22 cellular contexts compared by ENCODE assay signal in genomic region chr17:70184207-70184606, GRCh38. TPM values are rescaled to one million over a fixed set of nuclear protein-coding genes. Genes with fewer than 3 reads are reported as not detected.
DNase-seq lines count a peak whose midpoint lies in the region; ATAC-seq, FAIRE-seq and TF ChIP-seq lines count a peak whose summit lies in the region.
"Had no signal": no experiment of that assay in that cellular context is flagged by ENCODE, and none has a peak within 500 bp of the region (broad histone marks: within the 10 kb centered on the region; RNA-seq: fewer than 3 reads in every experiment).

No MANE protein-coding gene starts in this region.

- H3K36me3 ChIP-seq in left ventricle myocardium inferior (no peaks in the 10 kb centered on the region), K562 (ENCODE audit: control insufficient read depth, insufficient read depth, low read length) (no peaks in the 10 kb centered on the region), parathyroid adenoma (ENCODE audit: control insufficient read depth, insufficient read depth, low read length) (no peaks in the 10 kb centered on the region), sigmoid colon (no peaks in the 10 kb centered on the region)
- H3K36me3 ChIP-seq: BE2C, HAP-1 had no signal

- no peaks in the 10 kb centered on the region for H3K9me1 ChIP-seq in K562 (ENCODE audit: control insufficient read depth, insufficient read depth, low read length)

- H4K20me1 ChIP-seq in K562 (replicated peaks; ENCODE audit: control insufficient read depth, insufficient read depth, low read length): no peaks in the 10 kb centered on the region

- H3K27me3 ChIP-seq in left ventricle myocardium inferior (ENCODE audit: low read depth) (no peaks in the 10 kb centered on the region), K562 (ENCODE audit: control insufficient read depth in 2 of 2, insufficient read depth in 2 of 2, low read length in 2 of 2) (no peaks in the 10 kb centered on the region), parathyroid adenoma (ENCODE audit: control insufficient read depth, insufficient read depth, low read length) (no peaks in the 10 kb centered on the region), sigmoid colon (no peaks in the 10 kb centered on the region)
- H3K27me3 ChIP-seq: BLaER1 treated with 17β-estradiol and CSF1 and Interleukin-3, amounts not matched to agents 10 nM and 100 nM had no signal

- no peaks in the 10 kb centered on the region for H3K79me2 ChIP-seq in K562 (ENCODE audit: control insufficient read depth, insufficient read depth, low read length)
- peaks cover 3% of the 10 kb centered on the region for H3K79me2 ChIP-seq in parathyroid adenoma

- H3K4me3 ChIP-seq in left ventricle myocardium inferior: no peak overlapping the region
- H3K4me3 ChIP-seq in K562: no peak overlapping the region
- H3K4me3 ChIP-seq in parathyroid adenoma (ENCODE audit: low read depth, low read length): no peak overlapping the region
- H3K4me3 ChIP-seq in lower leg skin (ENCODE audit: low read depth, poor library complexity, severe bottlenecking): no peak overlapping the region
- H3K4me3 ChIP-seq in sigmoid colon: no peak overlapping the region
- H3K4me3 ChIP-seq: BLaER1 treated with 17β-estradiol and CSF1 and Interleukin-3, amounts not matched to agents 10 nM and 100 nM; GM12878; GM23338; HAP-1 had no signal

- in situ Hi-C loops in K562 (cut with MboI): no loop called here

- DNase-seq in left ventricle myocardium inferior: no peak
- no peak for DNase-seq in Right ventricle myocardium superior
- no peak for DNase-seq in K562 (ENCODE audit: extremely low read depth in 1 of 4, low spot score in 3 of 4)
- DNase-seq in H54 (ENCODE audit: insufficient read length, low spot score): no peak
- no peak for DNase-seq in lower leg skin (ENCODE audit: low spot score in 2 of 2)
- no peak for DNase-seq in sigmoid colon
- DNase-seq: ACHN; AML-193; BE2C; CD4-positive, alpha-beta T cell; CD8-positive, alpha-beta memory T cell; DMS 273 treated with DMSO at 0.1 percent for 48 hours; DMS79; GDM1 had no signal

- H3K4me2 ChIP-seq in K562 (ENCODE audit: insufficient read depth, low read length) (no peak overlapping the region), parathyroid adenoma (ENCODE audit: low read length) (no peak overlapping the region)
- H3K4me2 ChIP-seq: BLaER1 treated with 17β-estradiol and CSF1 and Interleukin-3, amounts not matched to agents 10 nM and 100 nM; GM23338 had no signal

- FAIRE-seq in K562 (lab: Jason Lieb, UNC) (no peak), H54 (lab: Jason Lieb, UNC) (no peak)
- FAIRE-seq: A204.1, D721Med, GM12878 had no signal

- H3K9ac ChIP-seq in K562 (ENCODE audit: insufficient read depth in 1 of 2, low read depth in 2 of 2, low read length in 2 of 2) (no peak overlapping the region), parathyroid adenoma (no peak overlapping the region)
- H3K9ac ChIP-seq: BLaER1 treated with 17β-estradiol and CSF1 and Interleukin-3, amounts not matched to agents 10 nM and 100 nM had no signal

- TF ChIP-seq CTCF in left ventricle myocardium inferior (IDR thresholded peaks at IDR 0.05; ENCODE audit: borderline replicate concordance): no peak
- no peak for TF ChIP-seq CTCF in K562 (IDR thresholded peaks at IDR 0.05 in 2 of 3, conservative IDR thresholded peaks at IDR 0.05 in 1 of 3; ENCODE audit: insufficient read depth in 2 of 3, low read depth in 1 of 3, low read length in 3 of 3)
- TF ChIP-seq CTCF in parathyroid adenoma (IDR thresholded peaks at IDR 0.05): no peak
- TF ChIP-seq CTCF in lower leg skin (IDR thresholded peaks at IDR 0.05): no peak
- no peak for TF ChIP-seq CTCF in sigmoid colon (IDR thresholded peaks at IDR 0.05)

- CTCF ChIA-PET in K562 (lab: Yijun Ruan, JAX; ENCODE audit: low intra/inter-chr PET ratio): no interaction called here

- no peak overlapping the region for H2AFZ ChIP-seq in K562 (ENCODE audit: low read depth, low read length)
- no peak overlapping the region for H2AFZ ChIP-seq in parathyroid adenoma
- H2AFZ ChIP-seq: GM23338 had no signal

- H3K27ac ChIP-seq in left ventricle myocardium inferior (replicated peaks) (peak overlapping the region; percentile 36), K562 (ENCODE audit: extremely low read depth, low read depth, low read length) (no peak overlapping the region), parathyroid adenoma (peak overlapping the region; percentile 99), sigmoid colon (no peak overlapping the region)
- H3K27ac ChIP-seq: 22Rv1; BLaER1 treated with 17β-estradiol and CSF1 and Interleukin-3, amounts not matched to agents 10 nM and 100 nM had no signal

- intact Hi-C loops in left ventricle myocardium inferior (cut with micrococcal nuclease) (no loop called here), Right ventricle myocardium superior (cut with DNase I) (no loop called here), K562 (cut with micrococcal nuclease) (no loop called here), lower leg skin (cut with DNase I; ENCODE audit: low total_unique reads) (no loop called here), sigmoid colon (cut with DNase I) (no loop called here)

- no peaks in the 10 kb centered on the region for H3K9me3 ChIP-seq in left ventricle myocardium inferior (replicated peaks)
- no peaks in the 10 kb centered on the region for H3K9me3 ChIP-seq in K562 (replicated peaks; ENCODE audit: control insufficient read depth, insufficient read depth, low read depth, low read length)
- H3K9me3 ChIP-seq in parathyroid adenoma (ENCODE audit: control insufficient read depth, low read length): no peaks in the 10 kb centered on the region
- H3K9me3 ChIP-seq in sigmoid colon: no peaks in the 10 kb centered on the region
- H3K9me3 ChIP-seq: BE2C; BLaER1 treated with 17β-estradiol and CSF1 and Interleukin-3, amounts not matched to agents 10 nM and 100 nM; HAP-1 had no signal

- peaks cover 50% of the 10 kb centered on the region for H3K4me1 ChIP-seq in left ventricle myocardium inferior
- no peaks in the 10 kb centered on the region for H3K4me1 ChIP-seq in K562 (replicated peaks in 1 of 2; ENCODE audit: control insufficient read depth in 2 of 2, insufficient read depth in 2 of 2, low read length in 2 of 2)
- H3K4me1 ChIP-seq in parathyroid adenoma: peaks cover 13% of the 10 kb centered on the region
- H3K4me1 ChIP-seq in sigmoid colon: no peaks in the 10 kb centered on the region
- H3K4me1 ChIP-seq: BE2C, HAP-1 had no signal

- no peak for ATAC-seq in Right ventricle myocardium superior (ENCODE audit: poor library complexity)
- ATAC-seq in K562: no peak
- ATAC-seq: GM12878, GM23338 had no signal

- TF ChIP-seq POLR2A in K562 (conservative IDR thresholded peaks at IDR 0.05) (no peak), H54 (IDR thresholded peaks at IDR 0.05; ENCODE audit: low read depth, low read length) (no peak), lower leg skin (IDR thresholded peaks at IDR 0.05) (no peak), sigmoid colon (IDR thresholded peaks at IDR 0.05) (no peak)

- POLR2A ChIA-PET in K562 (lab: Yijun Ruan, JAX): no interaction called here

- BruUV-seq in K562 (replicated peaks; lab: Mats Ljungman, UMichigan): no TSS peak

- TF ChIP-seq EP300 in K562 (IDR thresholded peaks at IDR 0.05; ENCODE audit: low read length) (no peak), sigmoid colon (IDR thresholded peaks at IDR 0.05) (no peak)

- TF ChIP-seq RAD21 in K562 (CRISPR knock-in tag; conservative IDR thresholded peaks at IDR 0.05 in 1 of 2, IDR thresholded peaks at IDR 0.05 in 1 of 2): no peak

TF ChIP-seq in K562, 482 proteins besides CTCF, POLR2A, EP300 and RAD21 (continues in another document):
- TF ChIP-seq, protein P1, sequence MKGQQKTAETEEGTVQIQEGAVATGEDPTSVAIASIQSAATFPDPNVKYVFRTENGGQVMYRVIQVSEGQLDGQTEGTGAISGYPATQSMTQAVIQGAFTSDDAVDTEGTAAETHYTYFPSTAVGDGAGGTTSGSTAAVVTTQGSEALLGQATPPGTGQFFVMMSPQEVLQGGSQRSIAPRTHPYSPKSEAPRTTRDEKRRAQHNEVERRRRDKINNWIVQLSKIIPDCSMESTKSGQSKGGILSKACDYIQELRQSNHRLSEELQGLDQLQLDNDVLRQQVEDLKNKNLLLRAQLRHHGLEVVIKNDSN (CRISPR knock-in tag; IDR thresholded peaks at IDR 0.05): no peak
- TF ChIP-seq KDM5B (IDR thresholded peaks at IDR 0.05; ENCODE audit: insufficient replicate concordance, low read depth, low read length): no peak
- no peak for TF ChIP-seq ILK (tag; IDR thresholded peaks at IDR 0.05; ENCODE audit: borderline replicate concordance, low read depth)
- peak; percentile 89 for TF ChIP-seq PCBP2 (IDR thresholded peaks at IDR 0.05; ENCODE audit: low read depth, low read length, poor library complexity, severe bottlenecking)
- TF ChIP-seq, protein P2, sequence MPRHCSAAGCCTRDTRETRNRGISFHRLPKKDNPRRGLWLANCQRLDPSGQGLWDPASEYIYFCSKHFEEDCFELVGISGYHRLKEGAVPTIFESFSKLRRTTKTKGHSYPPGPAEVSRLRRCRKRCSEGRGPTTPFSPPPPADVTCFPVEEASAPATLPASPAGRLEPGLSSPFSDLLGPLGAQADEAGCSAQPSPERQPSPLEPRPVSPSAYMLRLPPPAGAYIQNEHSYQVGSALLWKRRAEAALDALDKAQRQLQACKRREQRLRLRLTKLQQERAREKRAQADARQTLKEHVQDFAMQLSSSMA (CRISPR knock-in tag; IDR thresholded peaks at IDR 0.05): no peak

RNA-seq across cellular contexts. Expression of gene KCNJ2, which starts 14.9 kb away (rescaled TPM):
- total RNA-seq in left ventricle myocardium inferior: 44.8 TPM
- total RNA-seq in Right ventricle myocardium superior: 47.1 TPM
- total RNA-seq in K562 (2011; cell fraction: chromatin; rRNA removed; ENCODE audit: low replicate concordance): 0.12 TPM in 1 of 2 replicates, not detected in the other
- total RNA-seq in K562 (2011; cell fraction: nucleolus; rRNA removed): not detected in 2 replicates
- total RNA-seq in K562 (2011; cell fraction: nucleoplasm; rRNA removed): not detected in 2 replicates
- not detected in 2 replicates for total RNA-seq in K562 (2014; rRNA removed)
- not detected in 2 replicates for total RNA-seq in K562 (2014; rRNA removed; fragmentation: Illumina TruSeq; extraction: Trizol)
- not detected in 2 replicates for total RNA-seq in K562 (2015; rRNA removed; fragmentation: Illumina TruSeq; extraction: Trizol)
- not detected in 2 replicates for total RNA-seq in K562 (2021)
- not detected in 2 replicates for polyA plus RNA-seq in K562 (2011; rRNA removed)
- not detected in 2 replicates for polyA plus RNA-seq in K562 (2011; cell fraction: cytosol; rRNA removed)
- polyA plus RNA-seq in K562 (2011; cell fraction: nucleus; rRNA removed): not detected in 2 replicates
- not detected in 2 replicates for polyA plus RNA-seq in K562 (2012)
- not detected in 2 replicates for polyA plus RNA-seq in K562 (2014; fragmentation: Illumina TruSeq; extraction: Trizol)
- polyA plus RNA-seq in K562 (2014; fragmentation: Nextera tagmentation; extraction: Ambion mirVana): not detected
- not detected in 2 replicates for polyA plus RNA-seq in K562 (2014; rRNA removed)
- 0.04 TPM in 1 of 2 replicates, not detected in the other for polyA minus RNA-seq in K562 (2011; rRNA and poly(A)+ RNA removed)
- not detected in 2 replicates for polyA minus RNA-seq in K562 (2011; cell fraction: cytosol; rRNA and poly(A)+ RNA removed)
- not detected in 2 replicates for polyA minus RNA-seq in K562 (2011; cell fraction: nucleus; rRNA and poly(A)+ RNA removed)
- total RNA-seq in lower leg skin: 10 to 100 TPM in 2 of 4 donors, 1 to 10 TPM in 2; 5.6 to 11.4 (median 9.7) TPM
- 1 to 10 TPM in 3 of 4 donors, under 1 TPM in 1; 0.81 to 2.5 (median 2.1) TPM for total RNA-seq in sigmoid colon
- 1 to 10 TPM in 1 of 3 donors, under 1 TPM in 2; 0.60 to 2.4 (median 0.92) TPM for polyA plus RNA-seq in sigmoid colon
- total RNA-seq: CD4-positive, alpha-beta T cell; CD8-positive, alpha-beta memory T cell had no signal
- polyA plus RNA-seq: CD8-positive, alpha-beta memory T cell had no signal

Comparison
In these comparisons a context has a peak if more than half of its experiments do, and no peak if none do; other contexts are left out.
1. H3K27ac ChIP-seq: peak in left ventricle myocardium inferior (single experiment) and parathyroid adenoma (single experiment); none in K562 (single experiment) and sigmoid colon (0 of 4).